ENCODE assay signal across 22 cellular contexts in the genomic region with DNA sequence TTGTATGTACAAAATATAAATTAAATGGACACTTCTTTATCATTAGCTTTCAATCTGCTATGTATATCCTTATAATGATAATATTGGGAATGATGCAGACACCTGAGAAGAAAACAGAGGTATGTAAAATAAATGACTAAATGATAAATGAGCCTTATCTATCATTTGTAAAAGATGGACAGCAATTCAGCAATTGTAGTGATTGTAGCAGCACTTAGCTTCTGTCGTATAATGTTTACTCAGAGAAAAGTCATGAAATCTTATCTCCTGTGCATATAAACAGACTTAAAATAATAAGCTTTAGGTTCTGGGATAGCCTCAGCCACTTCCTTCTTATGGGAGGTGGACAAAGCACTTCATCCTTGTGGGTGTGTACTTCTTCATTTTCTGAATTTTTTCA.
"Had no signal": no experiment of that assay in that cellular context is flagged by ENCODE, and none has a peak within 500 bp of the region (broad histone marks: within the 10 kb centered on the region; RNA-seq: fewer than 3 reads in every experiment).

No MANE protein-coding gene starts in this region.

- H3K36me3 ChIP-seq: esophagus squamous epithelium, gastrocnemius medialis, heart right ventricle, left lung, lower lobe of right lung had no signal

- H3K4me3 ChIP-seq: esophagus squamous epithelium, gastrocnemius medialis, heart right ventricle, left lung, lower lobe of right lung, mucosa of descending colon had no signal

- DNase-seq: cortex of kidney; effector CD8-positive, alpha-beta T cell; effector memory CD8-positive, alpha-beta T cell; endodermal cell; erythroblast; esophagus squamous epithelium; foreskin fibroblast; foreskin melanocyte; gastrocnemius medialis; glutamatergic neuron; head of caudate nucleus; heart right ventricle; hippocampal formation; left cardiac atrium; left lung; left ventricle myocardium superior; lower lobe of right lung; mesenchymal stem cell; mucosa of descending colon; naive B cell; naive thymus-derived CD8-positive, alpha-beta T cell had no signal

- H3K9me3 ChIP-seq: esophagus squamous epithelium, gastrocnemius medialis, heart right ventricle, lower lobe of right lung had no signal

- H3K4me1 ChIP-seq: gastrocnemius medialis, heart right ventricle, left lung, lower lobe of right lung had no signal

- H3K27ac ChIP-seq: epithelial cell of prostate, esophagus squamous epithelium, gastrocnemius medialis, heart right ventricle, left lung, lower lobe of right lung had no signal
